15 cellular contexts compared by ENCODE assay signal in the genomic region with DNA sequence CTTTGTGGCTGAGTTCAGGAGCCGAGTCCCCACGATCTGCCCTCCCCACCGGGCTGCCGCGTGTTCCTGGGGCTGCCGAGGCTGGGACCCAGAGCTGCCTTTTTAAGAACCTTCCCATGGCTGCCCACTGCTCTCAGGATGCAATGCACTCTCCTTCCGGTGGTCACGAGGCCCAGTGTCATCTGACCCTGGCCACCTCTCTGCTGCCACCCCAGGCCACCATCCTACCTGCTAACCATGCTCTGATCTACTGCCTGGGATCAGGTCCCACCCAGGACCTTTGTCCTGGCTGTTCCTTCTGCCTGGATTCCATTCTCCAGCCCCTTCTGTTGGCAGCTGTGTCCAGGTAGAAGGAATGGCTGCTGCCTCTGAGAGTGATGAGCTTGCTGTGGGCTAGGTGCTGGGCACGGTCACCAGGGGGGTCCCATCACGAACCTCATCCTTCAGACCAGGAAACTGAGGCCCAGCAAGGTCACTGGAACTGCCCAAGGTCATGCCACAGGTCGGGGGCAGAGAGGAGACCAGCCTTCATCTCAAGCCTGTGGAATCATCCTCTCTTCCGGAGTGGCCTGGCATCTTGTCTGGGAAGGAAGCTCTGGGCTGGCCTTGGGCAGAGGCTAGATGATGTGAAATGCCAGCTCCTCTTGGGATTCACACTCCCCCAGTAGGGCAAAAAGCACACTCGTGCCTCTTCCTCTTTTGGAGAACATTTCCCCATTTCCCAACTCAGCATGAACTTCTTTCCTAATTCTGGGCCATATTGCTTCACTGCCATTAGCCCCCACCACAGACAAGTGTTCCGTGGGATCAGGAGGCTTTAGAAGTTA. TPM values are rescaled to one million over a fixed set of nuclear protein-coding genes. Genes with fewer than 3 reads are reported as not detected.
DNase-seq lines count a peak whose midpoint lies in the region; ATAC-seq, FAIRE-seq and TF ChIP-seq lines count a peak whose summit lies in the region.
"Had no signal": no experiment of that assay in that cellular context is flagged by ENCODE, and none has a peak within 500 bp of the region (broad histone marks: within the 10 kb centered on the region; RNA-seq: fewer than 3 reads in every experiment).

No MANE protein-coding gene starts in this region.

- no peak for DNase-seq in HTR-8/SVneo (ENCODE audit: insufficient read length, low spot score)
- DNase-seq in ascending aorta (ENCODE audit: low spot score in 2 of 2): no peak
- no peak for DNase-seq in smooth muscle cell (lab: John Stamatoyannopoulos, UW; ENCODE audit: unreplicated experiment)
- no peak for DNase-seq in type B pancreatic cell (ENCODE audit: extremely low spot score, unreplicated experiment)
- DNase-seq in DMS79 treated with DMSO at 0.1 percent for 48 hours (lab: John Stamatoyannopoulos, UW): no peak
- DNase-seq in stimulated activated CD4-positive, alpha-beta T cell treated with anti-CD3 and anti-CD28 coated beads, Interleukin-2, amount 100 ng/mL, for 24 hours: no peak
- DNase-seq: activated CD4-positive, alpha-beta memory T cell treated with anti-CD3 and anti-CD28 coated beads, Interleukin-2, amount 10 ng/mL, durations not matched to agents 7 days and 5 days; Karpas-422; naive B cell; T1000 had no signal

- H3K9me3 ChIP-seq in ascending aorta: no peaks in the 10 kb centered on the region
- H3K9me3 ChIP-seq in liver (ENCODE audit: control insufficient read depth in 4 of 4, low read length in 3 of 4): no peaks in the 10 kb centered on the region
- no peaks in the 10 kb centered on the region for H3K9me3 ChIP-seq in smooth muscle cell (replicated peaks; ENCODE audit: low read depth)

- TF ChIP-seq CTCF in ascending aorta (IDR thresholded peaks at IDR 0.05): no peak
- no peak for TF ChIP-seq CTCF in liver (IDR thresholded peaks at IDR 0.05; ENCODE audit: low read depth, low read length, missing input control)
- TF ChIP-seq CTCF in smooth muscle cell (IDR thresholded peaks at IDR 0.05; ENCODE audit: borderline replicate concordance, insufficient read depth, poor library complexity, severe bottlenecking): no peak
- TF ChIP-seq CTCF in type B pancreatic cell (conservative IDR thresholded peaks at IDR 0.05): no peak

- peaks cover 42% of the 10 kb centered on the region for H3K27me3 Mint-ChIP-seq in type B pancreatic cell

- H3K9ac ChIP-seq in liver (ENCODE audit: low read depth in 1 of 2, low read length in 2 of 2) (no peak overlapping the region), smooth muscle cell (ENCODE audit: low read depth) (no peak overlapping the region)

- WGBS in liver: 77% methylated on average over 14 of the region's 14 CpGs
- WGBS in smooth muscle cell (ENCODE audit: low lambda C conversion rate): 93% methylated on average over 14 of the region's 14 CpGs

- no peak overlapping the region for H3K4me2 ChIP-seq in smooth muscle cell

- intact Hi-C loops in ascending aorta (cut with DNase I): loop anchor here (2.0 to 5.0 kb wide), 2 partner anchors 189 to 807 kb away; partner anchors contain the start of genes RBM38 and VAPB

- no peaks in the 10 kb centered on the region for H4K20me1 ChIP-seq in smooth muscle cell (ENCODE audit: low read depth)

- H3K4me3 ChIP-seq in ascending aorta (no peak overlapping the region), liver (ENCODE audit: low read depth in 1 of 3, low read length in 3 of 3) (no peak overlapping the region), smooth muscle cell (no peak overlapping the region)

- peaks cover 5% of the 10 kb centered on the region for H3F3A ChIP-seq in smooth muscle cell (ENCODE audit: low read depth)

- no peaks in the 10 kb centered on the region for H3K9me3 Mint-ChIP-seq in type B pancreatic cell
- H3K9me3 Mint-ChIP-seq: activated CD4-positive, alpha-beta memory T cell treated with anti-CD3 and anti-CD28 coated beads, Interleukin-2, amount 10 ng/mL, durations not matched to agents 7 days and 5 days; central memory CD8-positive, alpha-beta T cell had no signal

- no peak overlapping the region for H3K27ac Mint-ChIP-seq in type B pancreatic cell
- H3K27ac Mint-ChIP-seq: activated CD4-positive, alpha-beta memory T cell treated with anti-CD3 and anti-CD28 coated beads, Interleukin-2, amount 10 ng/mL, durations not matched to agents 7 days and 5 days had no signal

- H3K36me3 ChIP-seq in ascending aorta (no peaks in the 10 kb centered on the region), liver (ENCODE audit: control insufficient read depth in 4 of 4, insufficient read depth in 3 of 4, low read depth in 1 of 4, low read length in 3 of 4) (no peaks in the 10 kb centered on the region), smooth muscle cell (ENCODE audit: low read depth) (no peaks in the 10 kb centered on the region)

- H2AFZ ChIP-seq in smooth muscle cell (ENCODE audit: low read depth): no peak overlapping the region

- no peak for ATAC-seq in HG03159 (IDR thresholded peaks at IDR 0.05; ENCODE audit: unreplicated experiment)

- H3K27me3 ChIP-seq in ascending aorta (no peaks in the 10 kb centered on the region), liver (ENCODE audit: control insufficient read depth in 4 of 4, insufficient read depth in 4 of 4, low read length in 3 of 4) (no peaks in the 10 kb centered on the region), smooth muscle cell (ENCODE audit: low read depth) (peaks cover 21% of the 10 kb centered on the region)

- H3K4me1 Mint-ChIP-seq in type B pancreatic cell (ENCODE audit: unreplicated experiment): peaks cover 49% of the 10 kb centered on the region
- H3K4me1 Mint-ChIP-seq: activated CD4-positive, alpha-beta memory T cell treated with anti-CD3 and anti-CD28 coated beads, Interleukin-2, amount 10 ng/mL, durations not matched to agents 7 days and 5 days; naive B cell had no signal

- H3K27ac ChIP-seq in ascending aorta (peak overlapping the region; percentile 82 to 83), liver (ENCODE audit: low read depth in 1 of 2, low read length in 2 of 2) (peak overlapping the region; percentile 48 to 54), smooth muscle cell (ENCODE audit: low read depth) (peak overlapping the region; percentile 69)

- H3K79me2 ChIP-seq in smooth muscle cell (ENCODE audit: low read depth): no peaks in the 10 kb centered on the region

- H3K4me1 ChIP-seq in ascending aorta (peaks cover 0 to 23% of the 10 kb centered on the region in 2 donors), liver (ENCODE audit: control insufficient read depth in 4 of 4, insufficient read depth in 4 of 4, low read length in 3 of 4) (peaks cover 18 to 44% (median 28%) of the 10 kb centered on the region in 4 donors), smooth muscle cell (ENCODE audit: low read depth) (peaks cover 2% of the 10 kb centered on the region)

- peak in 1 of 2 donors; percentile 25 for TF ChIP-seq RAD21 in liver (IDR thresholded peaks at IDR 0.05)

- H3K36me3 Mint-ChIP-seq in type B pancreatic cell: no peaks in the 10 kb centered on the region
- H3K36me3 Mint-ChIP-seq: naive B cell had no signal

- H3K4me3 Mint-ChIP-seq in type B pancreatic cell: no peak overlapping the region
- H3K4me3 Mint-ChIP-seq: activated CD4-positive, alpha-beta memory T cell treated with anti-CD3 and anti-CD28 coated beads, Interleukin-2, amount 10 ng/mL, durations not matched to agents 7 days and 5 days; central memory CD8-positive, alpha-beta T cell; naive B cell had no signal

- FAIRE-seq in HTR-8/SVneo (lab: Jason Lieb, UNC): peak; percentile 93

TF ChIP-seq in liver, 16 proteins besides CTCF, POLR2A, EP300 and RAD21 (continues in another document):
- no peak for TF ChIP-seq FOXA1 (IDR thresholded peaks at IDR 0.05)
- TF ChIP-seq NR2F2 (IDR thresholded peaks at IDR 0.05): no peak
- TF ChIP-seq JUND (IDR thresholded peaks at IDR 0.05): no peak
- TF ChIP-seq, protein P1, sequence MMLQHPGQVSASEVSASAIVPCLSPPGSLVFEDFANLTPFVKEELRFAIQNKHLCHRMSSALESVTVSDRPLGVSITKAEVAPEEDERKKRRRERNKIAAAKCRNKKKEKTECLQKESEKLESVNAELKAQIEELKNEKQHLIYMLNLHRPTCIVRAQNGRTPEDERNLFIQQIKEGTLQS (IDR thresholded peaks at IDR 0.05): no peak
- no peak for TF ChIP-seq TAF1 (conservative IDR thresholded peaks at IDR 0.05)
- TF ChIP-seq RXRA (IDR thresholded peaks at IDR 0.05): peak; percentile 73 to 91
- no peak for TF ChIP-seq EGR1 (IDR thresholded peaks at IDR 0.05; ENCODE audit: low read depth in 2 of 2)
- peak; percentile 42 for TF ChIP-seq HNF4G (IDR thresholded peaks at IDR 0.05)
- peak; percentile 60 for TF ChIP-seq SP1 (IDR thresholded peaks at IDR 0.05)
- peak; percentile 42 for TF ChIP-seq YY1 (IDR thresholded peaks at IDR 0.05)

RNA-seq across cellular contexts. Expression of gene PCK1, which starts 20.5 kb away (rescaled TPM):
- total RNA-seq in ascending aorta: 7.7 TPM
- 100 to 1,000 TPM in 1 of 2 donors, 1 to 10 TPM in 1; 8.9 to 532 TPM for total RNA-seq in liver
- 100 to 1,000 TPM; 265 to 363 TPM for polyA plus RNA-seq in liver
- total RNA-seq in smooth muscle cell: not detected in 2 replicates
- polyA plus RNA-seq in smooth muscle cell: not detected in 2 replicates
- total RNA-seq in type B pancreatic cell (ENCODE audit: low replicate concordance): 2.3 and 4.7 TPM in 2 replicates
- total RNA-seq: activated CD4-positive, alpha-beta memory T cell treated with anti-CD3 and anti-CD28 coated beads, Interleukin-2, amount 10 ng/mL, durations not matched to agents 7 days and 5 days; Daoy had no signal
- polyA plus RNA-seq: fibroblast of lung had no signal

RNA-seq across cellular contexts. Expression of gene ZBP1, which starts 38.8 kb away (rescaled TPM):
- total RNA-seq in ascending aorta: not detected
- under 1 TPM; 0.14 to 0.42 TPM for total RNA-seq in liver
- under 1 TPM; 0.06 to 0.13 TPM for polyA plus RNA-seq in liver
- total RNA-seq in smooth muscle cell: not detected in 2 replicates
- polyA plus RNA-seq in smooth muscle cell: 0.50 TPM in 1 of 2 replicates, not detected in the other
- total RNA-seq in type B pancreatic cell (ENCODE audit: low replicate concordance): not detected in 2 replicates
- total RNA-seq: fibroblast of lung had no signal
- polyA plus RNA-seq: fibroblast of lung had no signal

RNA-seq across cellular contexts. Expression of gene CTCFL, which starts 56.5 kb away (rescaled TPM):
- total RNA-seq in ascending aorta: not detected
- under 1 TPM; 0.05 to 0.08 TPM for total RNA-seq in liver
- polyA plus RNA-seq in liver: under 1 TPM in 1 of 2 donors, not detected in 1; 0.08 TPM
- not detected in 2 replicates for total RNA-seq in smooth muscle cell
- not detected in 2 replicates for polyA plus RNA-seq in smooth muscle cell
- total RNA-seq in type B pancreatic cell (ENCODE audit: low replicate concordance): 0.07 TPM in 2 replicates
- total RNA-seq: activated CD4-positive, alpha-beta memory T cell treated with anti-CD3 and anti-CD28 coated beads, Interleukin-2, amount 10 ng/mL, durations not matched to agents 7 days and 5 days; fibroblast of lung had no signal
- polyA plus RNA-seq: fibroblast of lung had no signal
